ENCODE assay signal across 11 cellular contexts in genomic region chr2:53403836-53404413, GRCh38.
DNase-seq lines count a peak whose midpoint lies in the region; ATAC-seq and TF ChIP-seq lines count a peak whose summit lies in the region.
"Had no signal": no experiment of that assay in that cellular context is flagged by ENCODE, and none has a peak within 500 bp of the region (broad histone marks: within the 10 kb centered on the region; RNA-seq: fewer than 3 reads in every experiment).

No MANE protein-coding gene starts in this region.

- no peak overlapping the region for H3K27ac Mint-ChIP-seq in activated naive CD4-positive, alpha-beta T cell treated with anti-CD3 and anti-CD28 coated beads, Interleukin-2, amount 50 U/mL, for 72 hours
- no peak overlapping the region for H3K27ac Mint-ChIP-seq in stimulated activated effector memory CD8-positive, alpha-beta T cell treated with anti-CD3 and anti-CD28 coated beads, Interleukin-12 subunit alpha, Interleukin-12 subunit beta, amount 100 ng/mL, for 72 hours
- H3K27ac Mint-ChIP-seq: activated B cell treated with CpG ODN at 0.5 μM for 24 hours had no signal

- H3K36me3 Mint-ChIP-seq in activated naive CD4-positive, alpha-beta T cell treated with anti-CD3 and anti-CD28 coated beads, Interleukin-2, amount 50 U/mL, for 72 hours: no peaks in the 10 kb centered on the region
- no peaks in the 10 kb centered on the region for H3K36me3 Mint-ChIP-seq in stimulated activated effector memory CD8-positive, alpha-beta T cell treated with anti-CD3 and anti-CD28 coated beads, Interleukin-12 subunit alpha, Interleukin-12 subunit beta, amount 100 ng/mL, for 72 hours

- no peaks in the 10 kb centered on the region for H3K27me3 ChIP-seq in vagina

- no peak for DNase-seq in activated naive CD4-positive, alpha-beta T cell treated with anti-CD3 and anti-CD28 coated beads, Interleukin-2, amount 50 U/mL, for 72 hours (ENCODE audit: low spot score in 2 of 2)
- DNase-seq in activated naive CD4-positive, alpha-beta T cell treated with anti-CD3 and anti-CD28 coated beads, Interleukin-2, amount 50 U/mL, for 16 hours: no peak
- DNase-seq in astrocyte of the spinal cord (ENCODE audit: low read depth, low spot score): peak; percentile 49
- no peak for DNase-seq in stimulated activated effector memory CD8-positive, alpha-beta T cell treated with anti-CD3 and anti-CD28 coated beads, Interleukin-12 subunit alpha, Interleukin-12 subunit beta, amount 100 ng/mL, for 72 hours (ENCODE audit: low spot score in 2 of 2)
- no peak for DNase-seq in vagina (ENCODE audit: extremely low spot score in 2 of 2)
- no peak for DNase-seq in GM20000 (ENCODE audit: low spot score)
- no peak for DNase-seq in left lobe of liver (ENCODE audit: low spot score)
- DNase-seq: activated B cell treated with CpG ODN at 0.5 μM for 24 hours, hypothalamus, NCI-H82 had no signal

- H3K4me1 ChIP-seq in vagina: no peaks in the 10 kb centered on the region

- in situ Hi-C loops in astrocyte of the spinal cord (cut with HindIII; ENCODE audit: low sequenced_read_pairs): no loop called here

- peaks cover 6% of the 10 kb centered on the region for H3K4me1 Mint-ChIP-seq in stimulated activated effector memory CD8-positive, alpha-beta T cell treated with anti-CD3 and anti-CD28 coated beads, Interleukin-12 subunit alpha, Interleukin-12 subunit beta, amount 100 ng/mL, for 72 hours
- H3K4me1 Mint-ChIP-seq: activated B cell treated with CpG ODN at 0.5 μM for 24 hours had no signal

- H3K4me3 ChIP-seq in astrocyte of the spinal cord (ENCODE audit: low read depth, low read length) (no peak overlapping the region), vagina (no peak overlapping the region)

- TF ChIP-seq CTCF in astrocyte of the spinal cord (IDR thresholded peaks at IDR 0.05; ENCODE audit: low read depth, low read length) (no peak), vagina (IDR thresholded peaks at IDR 0.05) (no peak), GM20000 (IDR thresholded peaks at IDR 0.05; ENCODE audit: extremely low read depth, missing control alignments) (no peak)

- H3K9me3 Mint-ChIP-seq in activated naive CD4-positive, alpha-beta T cell treated with anti-CD3 and anti-CD28 coated beads, Interleukin-2, amount 50 U/mL, for 72 hours: peaks cover 4 to 9% of the 10 kb centered on the region in 2 donors
- H3K9me3 Mint-ChIP-seq in stimulated activated effector memory CD8-positive, alpha-beta T cell treated with anti-CD3 and anti-CD28 coated beads, Interleukin-12 subunit alpha, Interleukin-12 subunit beta, amount 100 ng/mL, for 72 hours: peaks cover 6% of the 10 kb centered on the region

- no peaks in the 10 kb centered on the region for H3K36me3 ChIP-seq in vagina

- intact Hi-C loops in vagina (cut with DNase I): no loop called here

- TF ChIP-seq POLR2A in vagina (IDR thresholded peaks at IDR 0.05): no peak

- peak; percentile 59 to 98 for ATAC-seq in activated naive CD4-positive, alpha-beta T cell treated with anti-CD3 and anti-CD28 coated beads, Interleukin-2, amount 50 U/mL, for 72 hours
- ATAC-seq in HG03442 (IDR thresholded peaks at IDR 0.05; ENCODE audit: unreplicated experiment) (peak; percentile 79), left lobe of liver (no peak)
- ATAC-seq in stimulated activated effector memory CD8-positive, alpha-beta T cell treated with anti-CD3 and anti-CD28 coated beads, Interleukin-12 subunit alpha, Interleukin-12 subunit beta, amount 100 ng/mL, for 72 hours: peak; percentile 96

- no peak overlapping the region for H3K4me3 Mint-ChIP-seq in stimulated activated effector memory CD8-positive, alpha-beta T cell treated with anti-CD3 and anti-CD28 coated beads, Interleukin-12 subunit alpha, Interleukin-12 subunit beta, amount 100 ng/mL, for 72 hours
- H3K4me3 Mint-ChIP-seq: activated B cell treated with CpG ODN at 0.5 μM for 24 hours had no signal

- H3K27ac ChIP-seq in vagina: no peak overlapping the region

- no peaks in the 10 kb centered on the region for H3K9me3 ChIP-seq in vagina
